Comparison of ENCODE assay signal across 30 cellular contexts in genomic region chr14:101276309-101277091, GRCh38.
DNase-seq lines count a peak whose midpoint lies in the region; ATAC-seq, FAIRE-seq and TF ChIP-seq lines count a peak whose summit lies in the region.
"Had no signal": no experiment of that assay in that cellular context is flagged by ENCODE, and none has a peak within 500 bp of the region (broad histone marks: within the 10 kb centered on the region; RNA-seq: fewer than 3 reads in every experiment).

No MANE protein-coding gene starts in this region.

- intact Hi-C loops in HepG2 (cut with micrococcal nuclease; ENCODE audit: unreplicated experiment) (no loop called here), right lobe of liver (cut with DNase I) (no loop called here), endothelial cell of umbilical vein (cut with micrococcal nuclease) (no loop called here), sigmoid colon (cut with DNase I) (no loop called here)
- intact Hi-C loops in activated naive CD4-positive, alpha-beta T cell treated with anti-CD3 and anti-CD28 coated beads for 36 hours (cut with micrococcal nuclease) = no loop called here

- no peak for TF ChIP-seq EP300 in HepG2 (IDR thresholded peaks at IDR 0.05; ENCODE audit: low read depth in 2 of 2, low read length in 2 of 2)
- no peak for TF ChIP-seq EP300 in HepG2 (CRISPR knock-in tag; IDR thresholded peaks at IDR 0.05; ENCODE audit: borderline replicate concordance)
- TF ChIP-seq EP300 in sigmoid colon (IDR thresholded peaks at IDR 0.05) = no peak

- H2AFZ ChIP-seq in HepG2 (ENCODE audit: low read length) = no peak overlapping the region
- no peak overlapping the region for H2AFZ ChIP-seq in endothelial cell of umbilical vein (ENCODE audit: low read depth, low read length)

- H3K36me3 Mint-ChIP-seq in CD8-positive, alpha-beta memory T cell = no peaks in the 10 kb centered on the region
- no peaks in the 10 kb centered on the region for H3K36me3 Mint-ChIP-seq in activated naive CD4-positive, alpha-beta T cell treated with anti-CD3 and anti-CD28 coated beads for 36 hours (ENCODE audit: low read depth)
- H3K36me3 Mint-ChIP-seq: CD14-positive monocyte had no signal

- POLR2A ChIA-PET in HepG2 (lab: Yijun Ruan, JAX) = interaction anchor here (0.9 to 1.7 kb wide), 2 partner anchors 10 to 12 kb away, joined by 3 to 11 read pairs; no protein-coding TSS in a partner anchor
- POLR2A ChIA-PET in endothelial cell of umbilical vein (lab: Charles Lee) = no interaction called here
- POLR2A ChIA-PET in CD8-positive, alpha-beta memory T cell (lab: Charles Lee) = no interaction called here

- peaks cover 24% of the 10 kb centered on the region for H3K4me1 ChIP-seq in HepG2 (ENCODE audit: insufficient read depth, low read length)
- H3K4me1 ChIP-seq in right lobe of liver = no peaks in the 10 kb centered on the region
- H3K4me1 ChIP-seq in endothelial cell of umbilical vein (ENCODE audit: control insufficient read depth, extremely low read depth, insufficient read depth, low read length) = peaks cover 9% of the 10 kb centered on the region
- H3K4me1 ChIP-seq in sigmoid colon = no peaks in the 10 kb centered on the region
- no peaks in the 10 kb centered on the region for H3K4me1 ChIP-seq in CD8-positive, alpha-beta memory T cell (ENCODE audit: insufficient read depth, low read length)
- H3K4me1 ChIP-seq: BE2C, HAP-1 had no signal

- 60% methylated on average over 4 of the region's 4 CpGs for WGBS in HepG2 (ENCODE audit: low lambda C conversion rate)
- WGBS in right lobe of liver (ENCODE audit: insufficient coverage, low coverage, low lambda C conversion rate, missing lambda C conversion rate) = 31% methylated on average over 4 of the region's 4 CpGs
- WGBS in sigmoid colon, 2 donors = 35 to 50% methylated on average over 4 of the region's 4 CpGs

- dilution Hi-C loops in endothelial cell of umbilical vein (cut with MboI; ENCODE audit: extremely low pct_ligation_motif_present, low sequenced_read_pairs) = no loop called here

- no peak overlapping the region for H3K4me3 Mint-ChIP-seq in CD8-positive, alpha-beta memory T cell
- no peak overlapping the region for H3K4me3 Mint-ChIP-seq in activated naive CD4-positive, alpha-beta T cell treated with anti-CD3 and anti-CD28 coated beads for 36 hours
- H3K4me3 Mint-ChIP-seq: CD14-positive monocyte, HFFc6 had no signal

- ATAC-seq in HepG2 (no peak), right lobe of liver (no peak)
- ATAC-seq: Panc1 had no signal

- no peaks in the 10 kb centered on the region for H4K20me1 ChIP-seq in HepG2 (ENCODE audit: insufficient read depth, low read length)
- no peaks in the 10 kb centered on the region for H4K20me1 ChIP-seq in endothelial cell of umbilical vein (replicated peaks; ENCODE audit: control insufficient read depth, extremely low read depth, insufficient read depth, low read length)

- no peaks in the 10 kb centered on the region for H3K27me3 ChIP-seq in HepG2 (ENCODE audit: control insufficient read depth in 1 of 2, insufficient read depth in 2 of 2, low read length in 2 of 2)
- no peaks in the 10 kb centered on the region for H3K27me3 ChIP-seq in right lobe of liver
- no peaks in the 10 kb centered on the region for H3K27me3 ChIP-seq in endothelial cell of umbilical vein (ENCODE audit: control insufficient read depth in 2 of 2, insufficient read depth in 2 of 2, low read length in 2 of 2)
- H3K27me3 ChIP-seq in sigmoid colon = no peaks in the 10 kb centered on the region
- H3K27me3 ChIP-seq in CD8-positive, alpha-beta memory T cell (ENCODE audit: insufficient read depth, low read length, poor library complexity, severe bottlenecking) = peaks cover 3% of the 10 kb centered on the region

- TF ChIP-seq CTCF in HepG2 (CRISPR knock-in tag; IDR thresholded peaks at IDR 0.05) = no peak
- TF ChIP-seq CTCF in right lobe of liver (IDR thresholded peaks at IDR 0.05) = no peak
- TF ChIP-seq CTCF in endothelial cell of umbilical vein (IDR thresholded peaks at IDR 0.05; ENCODE audit: extremely low read depth in 1 of 2, insufficient read depth in 1 of 2, low read depth in 1 of 2, low read length in 2 of 2) = no peak
- TF ChIP-seq CTCF in sigmoid colon (IDR thresholded peaks at IDR 0.05) = no peak

- H3K4me1 Mint-ChIP-seq in CD8-positive, alpha-beta memory T cell = no peaks in the 10 kb centered on the region
- H3K4me1 Mint-ChIP-seq in activated naive CD4-positive, alpha-beta T cell treated with anti-CD3 and anti-CD28 coated beads for 36 hours (ENCODE audit: low read depth) = no peaks in the 10 kb centered on the region
- H3K4me1 Mint-ChIP-seq: CD14-positive monocyte had no signal

- H3K36me3 ChIP-seq in HepG2 (replicated peaks in 1 of 2; ENCODE audit: control insufficient read depth in 1 of 2, insufficient read depth in 2 of 2, low read length in 2 of 2) (no peaks in the 10 kb centered on the region), right lobe of liver (no peaks in the 10 kb centered on the region), endothelial cell of umbilical vein (ENCODE audit: control insufficient read depth in 2 of 2, extremely low read depth in 1 of 2, insufficient read depth in 2 of 2, low read length in 2 of 2) (no peaks in the 10 kb centered on the region), sigmoid colon (no peaks in the 10 kb centered on the region)
- no peaks in the 10 kb centered on the region for H3K36me3 ChIP-seq in CD8-positive, alpha-beta memory T cell (ENCODE audit: insufficient read depth, low read length)
- H3K36me3 ChIP-seq: BE2C, HAP-1, MG63 had no signal

- BruUV-seq in HepG2 (replicated peaks; lab: Mats Ljungman, UMichigan) (no TSS peak), endothelial cell of umbilical vein (replicated peaks; lab: Mats Ljungman, UMichigan) (no TSS peak)

- no peak overlapping the region; the same call in 1 of the 2 replicates for H3K4me2 ChIP-seq in HepG2 (ENCODE audit: low read depth, low read length)
- H3K4me2 ChIP-seq in endothelial cell of umbilical vein (ENCODE audit: insufficient read depth, low read length) = peak overlapping the region; percentile 46

- DNase-seq in HepG2 (ENCODE audit: low spot score) (no peak), right lobe of liver (no peak), amniotic epithelial cell (ENCODE audit: low read depth) (peak; percentile 28), endothelial cell of umbilical vein (ENCODE audit: low read depth, low spot score) (peak; percentile 36), sigmoid colon (no peak), urothelium cell line (ENCODE audit: low spot score) (no peak)
- DNase-seq in CD8-positive, alpha-beta memory T cell = no peak
- no peak for DNase-seq in activated naive CD4-positive, alpha-beta T cell treated with anti-CD3 and anti-CD28 coated beads for 36 hours
- DNase-seq: ACHN; BE2C; Calu3; DMS79 treated with DMSO at 0.1 percent for 48 hours; GF-D8; HFFc6; KBM-7; MG63; NCI-H1105 treated with DMSO at 0.1 percent for 48 hours; NCI-H146; NCI-H1930; NCI-H2107; NCI-H510A; NCI-H774; NK-92 treated with Interleukin-12 subunit alpha and Interleukin-12 subunit beta, amount 100 ng/mL, for 24 hours; SHP77 treated with DMSO at 0.1 percent for 48 hours had no signal

- in situ Hi-C loops in HepG2 (cut with HindIII; ENCODE audit: extremely low pct_ligation_motif_present, low pct_unique_long_range_greater_than_20kb) = no loop called here

- CTCF ChIA-PET in HepG2 (lab: Yijun Ruan, JAX; ENCODE audit: low intra/inter-chr PET ratio, low total read pairs) (no interaction called here), endothelial cell of umbilical vein (lab: Charles Lee) (no interaction called here)
- CTCF ChIA-PET in CD8-positive, alpha-beta memory T cell (lab: Charles Lee) = no interaction called here
- CTCF ChIA-PET in activated naive CD4-positive, alpha-beta T cell treated with anti-CD3 and anti-CD28 coated beads for 36 hours (lab: Charles Lee) = interaction anchor here (0.6 kb wide), 1 partner anchor 378 kb away, joined by 4 read pairs; no protein-coding TSS in a partner anchor

- H3K27ac ChIP-seq in HepG2 (ENCODE audit: extremely low read length, insufficient read depth, low read length) = no peak overlapping the region
- H3K27ac ChIP-seq in right lobe of liver = no peak overlapping the region
- H3K27ac ChIP-seq in endothelial cell of umbilical vein (ENCODE audit: insufficient read depth, low read depth, low read length) = no peak overlapping the region
- H3K27ac ChIP-seq in sigmoid colon = no peak overlapping the region
- H3K27ac ChIP-seq in CD8-positive, alpha-beta memory T cell (ENCODE audit: low read depth, low read length) = no peak overlapping the region
- H3K27ac ChIP-seq: 22Rv1, RWPE1 had no signal

- H3K9me1 ChIP-seq in endothelial cell of umbilical vein (replicated peaks; ENCODE audit: control insufficient read depth, extremely low read depth, insufficient read depth, low read length) = no peaks in the 10 kb centered on the region

- H3K79me2 ChIP-seq in HepG2 (ENCODE audit: insufficient read depth, low read length) (no peaks in the 10 kb centered on the region), endothelial cell of umbilical vein (ENCODE audit: control insufficient read depth, insufficient read depth, low read length) (no peaks in the 10 kb centered on the region)

- FAIRE-seq in HepG2 (lab: Jason Lieb, UNC) (no peak), endothelial cell of umbilical vein (lab: Jason Lieb, UNC) (peak; percentile 59), urothelium cell line (lab: Jason Lieb, UNC) (no peak)
- FAIRE-seq: GM12891 had no signal

- H3K27ac Mint-ChIP-seq in CD8-positive, alpha-beta memory T cell = no peak overlapping the region
- no peak overlapping the region for H3K27ac Mint-ChIP-seq in activated naive CD4-positive, alpha-beta T cell treated with anti-CD3 and anti-CD28 coated beads for 36 hours
- H3K27ac Mint-ChIP-seq: CD14-positive monocyte, HFFc6 had no signal

- peaks cover 6 to 44% of the 10 kb centered on the region in 2 donors for H3K27me3 Mint-ChIP-seq in CD8-positive, alpha-beta memory T cell
- H3K27me3 Mint-ChIP-seq in activated naive CD4-positive, alpha-beta T cell treated with anti-CD3 and anti-CD28 coated beads for 36 hours (ENCODE audit: low read depth) = peaks cover 21% of the 10 kb centered on the region

- no peak overlapping the region for H3K9ac ChIP-seq in HepG2 (ENCODE audit: insufficient read depth, low read depth, low read length)
- no peak overlapping the region for H3K9ac ChIP-seq in endothelial cell of umbilical vein (replicated peaks; ENCODE audit: extremely low read depth, insufficient read depth, low read length)

- peaks cover 0 to 4% (median 0%) of the 10 kb centered on the region in 5 donors for H3K9me3 Mint-ChIP-seq in CD8-positive, alpha-beta memory T cell
- peaks cover 2% of the 10 kb centered on the region for H3K9me3 Mint-ChIP-seq in activated naive CD4-positive, alpha-beta T cell treated with anti-CD3 and anti-CD28 coated beads for 36 hours
- H3K9me3 Mint-ChIP-seq: HFFc6 had no signal

- TF ChIP-seq POLR2A in HepG2 (IDR thresholded peaks at IDR 0.05; ENCODE audit: insufficient read depth in 1 of 2, low read depth in 2 of 2, low read length in 2 of 2) = no peak
- TF ChIP-seq POLR2A in right lobe of liver (IDR thresholded peaks at IDR 0.05) = no peak
- TF ChIP-seq POLR2A in endothelial cell of umbilical vein (IDR thresholded peaks at IDR 0.05; ENCODE audit: low read depth, low read length) = no peak
- TF ChIP-seq POLR2A in sigmoid colon (IDR thresholded peaks at IDR 0.05) = no peak

- H3K4me3 ChIP-seq in HepG2 (replicated peaks in 1 of 3; ENCODE audit: insufficient read depth in 1 of 3, low read depth in 2 of 3, low read length in 3 of 3) = no peak overlapping the region
- H3K4me3 ChIP-seq in right lobe of liver = no peak overlapping the region
- H3K4me3 ChIP-seq in endothelial cell of umbilical vein (replicated peaks in 1 of 3; ENCODE audit: insufficient read depth in 1 of 3, low read depth in 1 of 3, low read length in 3 of 3) = no peak overlapping the region
- H3K4me3 ChIP-seq in sigmoid colon = no peak overlapping the region
- H3K4me3 ChIP-seq in CD8-positive, alpha-beta memory T cell (ENCODE audit: low read length) = no peak overlapping the region
- H3K4me3 ChIP-seq: HAP-1, MG63 had no signal

- H3K9me3 ChIP-seq in HepG2 (ENCODE audit: low read length) (no peaks in the 10 kb centered on the region), right lobe of liver (no peaks in the 10 kb centered on the region), endothelial cell of umbilical vein (replicated peaks; ENCODE audit: control insufficient read depth, insufficient read depth, low read length) (no peaks in the 10 kb centered on the region), sigmoid colon (no peaks in the 10 kb centered on the region)
- H3K9me3 ChIP-seq in CD8-positive, alpha-beta memory T cell (ENCODE audit: low read length) = no peaks in the 10 kb centered on the region
- H3K9me3 ChIP-seq: BE2C, HAP-1, MG63 had no signal

- no peak for TF ChIP-seq RAD21 in HepG2 (CRISPR knock-in tag; IDR thresholded peaks at IDR 0.05)

Comparison
In these comparisons a context has a peak if more than half of its experiments do, and no peak if none do; other contexts are left out.
1. DNase-seq: peak in amniotic epithelial cell (single experiment) and endothelial cell of umbilical vein (single experiment); none in HepG2 (single experiment), right lobe of liver (0 of 3), sigmoid colon (single experiment), CD8-positive, alpha-beta memory T cell (0 of 5), urothelium cell line (single experiment) and activated naive CD4-positive, alpha-beta T cell treated with anti-CD3 and anti-CD28 coated beads for 36 hours (single experiment).